2 cellular contexts compared by ENCODE assay signal in the genomic region with DNA sequence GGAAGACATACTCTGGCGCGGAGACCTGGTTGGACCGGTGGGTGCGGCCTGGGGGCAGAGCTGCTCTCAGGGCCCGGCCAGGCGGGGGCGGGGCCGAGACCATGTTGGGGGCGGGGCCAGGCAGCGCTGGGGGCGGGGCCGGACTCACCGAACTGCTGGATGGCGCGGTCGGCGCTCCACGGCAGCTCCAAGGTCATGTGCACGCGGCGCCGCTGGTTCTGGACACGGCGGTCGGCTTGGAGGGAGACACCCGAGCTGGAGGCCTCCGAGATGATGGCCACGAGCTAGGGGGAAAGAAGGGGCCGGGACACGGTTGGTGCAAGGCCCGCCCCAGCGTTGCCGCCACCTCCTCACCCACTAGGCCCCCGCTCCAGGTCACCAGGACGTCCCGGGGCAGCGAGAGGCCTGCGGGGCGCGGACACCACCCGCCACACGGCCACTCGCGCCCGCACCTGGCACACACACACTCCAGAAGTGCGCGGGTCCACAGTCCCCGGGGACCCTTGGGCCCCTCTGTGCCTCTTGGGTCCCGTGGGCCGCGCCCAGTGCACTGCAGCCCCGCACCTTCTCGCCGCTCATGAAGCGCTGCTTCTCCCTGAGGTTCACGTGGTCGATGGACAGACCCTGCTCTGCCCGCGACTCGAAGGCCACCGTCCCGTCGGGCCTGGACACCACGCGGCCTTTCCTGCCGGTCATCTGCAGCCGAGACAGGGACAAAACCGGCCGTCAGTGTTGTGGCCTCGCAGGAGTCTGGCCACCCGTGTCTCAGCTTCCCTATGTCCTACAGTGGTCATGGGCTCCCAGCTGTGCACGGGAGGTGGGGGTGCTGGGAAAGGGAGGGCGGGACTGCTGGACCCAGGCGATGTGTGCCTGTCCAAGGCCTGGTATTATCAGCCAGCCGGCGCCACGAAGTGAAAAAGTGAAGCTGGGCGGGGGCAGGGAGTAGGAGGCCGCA.
A peak's percentile ranks its signal among the peaks of the same experiment; 100 is the strongest.
TF ChIP-seq lines count a peak whose summit lies in the region.

No MANE protein-coding gene starts in this region.

TF ChIP-seq in Ishikawa, 13 proteins besides CTCF, POLR2A, EP300 and RAD21:
- peak; percentile 78 for TF ChIP-seq MAX (IDR thresholded peaks at IDR 0.05)
- TF ChIP-seq USF1 (IDR thresholded peaks at IDR 0.05): peak; percentile 55
- TF ChIP-seq TCF12 (IDR thresholded peaks at IDR 0.05; ENCODE audit: low read depth): 0 out of 2 replicates have a peak, but pooled peaks have one; percentile 19
- no peak for TF ChIP-seq ZBTB7A (IDR thresholded peaks at IDR 0.05; ENCODE audit: low read depth)
TF ChIP-seq in Ishikawa: peak in this region for 3.

TF ChIP-seq in H1, 55 proteins besides CTCF, POLR2A, EP300 and RAD21:
- no peak for TF ChIP-seq CBX8 (IDR thresholded peaks at IDR 0.05; ENCODE audit: borderline replicate concordance, low read depth, low read length)
- TF ChIP-seq TBP (IDR thresholded peaks at IDR 0.05; ENCODE audit: low read depth, low read length): no peak
- TF ChIP-seq, protein P1, sequence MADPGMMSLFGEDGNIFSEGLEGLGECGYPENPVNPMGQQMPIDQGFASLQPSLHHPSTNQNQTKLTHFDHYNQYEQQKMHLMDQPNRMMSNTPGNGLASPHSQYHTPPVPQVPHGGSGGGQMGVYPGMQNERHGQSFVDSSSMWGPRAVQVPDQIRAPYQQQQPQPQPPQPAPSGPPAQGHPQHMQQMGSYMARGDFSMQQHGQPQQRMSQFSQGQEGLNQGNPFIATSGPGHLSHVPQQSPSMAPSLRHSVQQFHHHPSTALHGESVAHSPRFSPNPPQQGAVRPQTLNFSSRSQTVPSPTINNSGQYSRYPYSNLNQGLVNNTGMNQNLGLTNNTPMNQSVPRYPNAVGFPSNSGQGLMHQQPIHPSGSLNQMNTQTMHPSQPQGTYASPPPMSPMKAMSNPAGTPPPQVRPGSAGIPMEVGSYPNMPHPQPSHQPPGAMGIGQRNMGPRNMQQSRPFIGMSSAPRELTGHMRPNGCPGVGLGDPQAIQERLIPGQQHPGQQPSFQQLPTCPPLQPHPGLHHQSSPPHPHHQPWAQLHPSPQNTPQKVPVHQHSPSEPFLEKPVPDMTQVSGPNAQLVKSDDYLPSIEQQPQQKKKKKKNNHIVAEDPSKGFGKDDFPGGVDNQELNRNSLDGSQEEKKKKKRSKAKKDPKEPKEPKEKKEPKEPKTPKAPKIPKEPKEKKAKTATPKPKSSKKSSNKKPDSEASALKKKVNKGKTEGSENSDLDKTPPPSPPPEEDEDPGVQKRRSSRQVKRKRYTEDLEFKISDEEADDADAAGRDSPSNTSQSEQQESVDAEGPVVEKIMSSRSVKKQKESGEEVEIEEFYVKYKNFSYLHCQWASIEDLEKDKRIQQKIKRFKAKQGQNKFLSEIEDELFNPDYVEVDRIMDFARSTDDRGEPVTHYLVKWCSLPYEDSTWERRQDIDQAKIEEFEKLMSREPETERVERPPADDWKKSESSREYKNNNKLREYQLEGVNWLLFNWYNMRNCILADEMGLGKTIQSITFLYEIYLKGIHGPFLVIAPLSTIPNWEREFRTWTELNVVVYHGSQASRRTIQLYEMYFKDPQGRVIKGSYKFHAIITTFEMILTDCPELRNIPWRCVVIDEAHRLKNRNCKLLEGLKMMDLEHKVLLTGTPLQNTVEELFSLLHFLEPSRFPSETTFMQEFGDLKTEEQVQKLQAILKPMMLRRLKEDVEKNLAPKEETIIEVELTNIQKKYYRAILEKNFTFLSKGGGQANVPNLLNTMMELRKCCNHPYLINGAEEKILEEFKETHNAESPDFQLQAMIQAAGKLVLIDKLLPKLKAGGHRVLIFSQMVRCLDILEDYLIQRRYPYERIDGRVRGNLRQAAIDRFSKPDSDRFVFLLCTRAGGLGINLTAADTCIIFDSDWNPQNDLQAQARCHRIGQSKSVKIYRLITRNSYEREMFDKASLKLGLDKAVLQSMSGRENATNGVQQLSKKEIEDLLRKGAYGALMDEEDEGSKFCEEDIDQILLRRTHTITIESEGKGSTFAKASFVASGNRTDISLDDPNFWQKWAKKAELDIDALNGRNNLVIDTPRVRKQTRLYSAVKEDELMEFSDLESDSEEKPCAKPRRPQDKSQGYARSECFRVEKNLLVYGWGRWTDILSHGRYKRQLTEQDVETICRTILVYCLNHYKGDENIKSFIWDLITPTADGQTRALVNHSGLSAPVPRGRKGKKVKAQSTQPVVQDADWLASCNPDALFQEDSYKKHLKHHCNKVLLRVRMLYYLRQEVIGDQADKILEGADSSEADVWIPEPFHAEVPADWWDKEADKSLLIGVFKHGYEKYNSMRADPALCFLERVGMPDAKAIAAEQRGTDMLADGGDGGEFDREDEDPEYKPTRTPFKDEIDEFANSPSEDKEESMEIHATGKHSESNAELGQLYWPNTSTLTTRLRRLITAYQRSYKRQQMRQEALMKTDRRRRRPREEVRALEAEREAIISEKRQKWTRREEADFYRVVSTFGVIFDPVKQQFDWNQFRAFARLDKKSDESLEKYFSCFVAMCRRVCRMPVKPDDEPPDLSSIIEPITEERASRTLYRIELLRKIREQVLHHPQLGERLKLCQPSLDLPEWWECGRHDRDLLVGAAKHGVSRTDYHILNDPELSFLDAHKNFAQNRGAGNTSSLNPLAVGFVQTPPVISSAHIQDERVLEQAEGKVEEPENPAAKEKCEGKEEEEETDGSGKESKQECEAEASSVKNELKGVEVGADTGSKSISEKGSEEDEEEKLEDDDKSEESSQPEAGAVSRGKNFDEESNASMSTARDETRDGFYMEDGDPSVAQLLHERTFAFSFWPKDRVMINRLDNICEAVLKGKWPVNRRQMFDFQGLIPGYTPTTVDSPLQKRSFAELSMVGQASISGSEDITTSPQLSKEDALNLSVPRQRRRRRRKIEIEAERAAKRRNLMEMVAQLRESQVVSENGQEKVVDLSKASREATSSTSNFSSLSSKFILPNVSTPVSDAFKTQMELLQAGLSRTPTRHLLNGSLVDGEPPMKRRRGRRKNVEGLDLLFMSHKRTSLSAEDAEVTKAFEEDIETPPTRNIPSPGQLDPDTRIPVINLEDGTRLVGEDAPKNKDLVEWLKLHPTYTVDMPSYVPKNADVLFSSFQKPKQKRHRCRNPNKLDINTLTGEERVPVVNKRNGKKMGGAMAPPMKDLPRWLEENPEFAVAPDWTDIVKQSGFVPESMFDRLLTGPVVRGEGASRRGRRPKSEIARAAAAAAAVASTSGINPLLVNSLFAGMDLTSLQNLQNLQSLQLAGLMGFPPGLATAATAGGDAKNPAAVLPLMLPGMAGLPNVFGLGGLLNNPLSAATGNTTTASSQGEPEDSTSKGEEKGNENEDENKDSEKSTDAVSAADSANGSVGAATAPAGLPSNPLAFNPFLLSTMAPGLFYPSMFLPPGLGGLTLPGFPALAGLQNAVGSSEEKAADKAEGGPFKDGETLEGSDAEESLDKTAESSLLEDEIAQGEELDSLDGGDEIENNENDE (IDR thresholded peaks at IDR 0.05; ENCODE audit: insufficient replicate concordance, low read length): no peak
- TF ChIP-seq TAF1 (IDR thresholded peaks at IDR 0.05; ENCODE audit: low read depth, low read length): no peak
- no peak for TF ChIP-seq HDAC6 (IDR thresholded peaks at IDR 0.05; ENCODE audit: low read depth, low read length)
- TF ChIP-seq BCL11A (IDR thresholded peaks at IDR 0.05; ENCODE audit: low read depth in 2 of 2, low read length in 2 of 2): no peak
- no peak for TF ChIP-seq MAFK (IDR thresholded peaks at IDR 0.05; ENCODE audit: low read depth, low read length)
- TF ChIP-seq KDM4A (IDR thresholded peaks at IDR 0.05; ENCODE audit: low read depth, low read length, severe bottlenecking): no peak
- TF ChIP-seq TCF12 (IDR thresholded peaks at IDR 0.05; ENCODE audit: low read depth, low read length): no peak
- TF ChIP-seq NRF1 (IDR thresholded peaks at IDR 0.05; ENCODE audit: low read depth, low read length): no peak
- TF ChIP-seq ATF2 (IDR thresholded peaks at IDR 0.05; ENCODE audit: low read length): no peak
- no peak for TF ChIP-seq GTF2F1 (IDR thresholded peaks at IDR 0.05; ENCODE audit: borderline replicate concordance, low read depth, low read length)
- no peak for TF ChIP-seq ASH2L (IDR thresholded peaks at IDR 0.05; ENCODE audit: low read length)
- TF ChIP-seq YY1 (IDR thresholded peaks at IDR 0.05; ENCODE audit: low read depth, low read length): no peak
- no peak for TF ChIP-seq PHF8 (conservative IDR thresholded peaks at IDR 0.05; ENCODE audit: low read depth, low read length)
- no peak for TF ChIP-seq TAF7 (optimal IDR thresholded peaks at IDR 0.05; ENCODE audit: borderline replicate concordance, low read depth, low read length)
- no peak for TF ChIP-seq CEBPB (IDR thresholded peaks at IDR 0.05; ENCODE audit: low read depth, low read length)
TF ChIP-seq in H1: peak in this region for 0.
